In the genomic region with DNA sequence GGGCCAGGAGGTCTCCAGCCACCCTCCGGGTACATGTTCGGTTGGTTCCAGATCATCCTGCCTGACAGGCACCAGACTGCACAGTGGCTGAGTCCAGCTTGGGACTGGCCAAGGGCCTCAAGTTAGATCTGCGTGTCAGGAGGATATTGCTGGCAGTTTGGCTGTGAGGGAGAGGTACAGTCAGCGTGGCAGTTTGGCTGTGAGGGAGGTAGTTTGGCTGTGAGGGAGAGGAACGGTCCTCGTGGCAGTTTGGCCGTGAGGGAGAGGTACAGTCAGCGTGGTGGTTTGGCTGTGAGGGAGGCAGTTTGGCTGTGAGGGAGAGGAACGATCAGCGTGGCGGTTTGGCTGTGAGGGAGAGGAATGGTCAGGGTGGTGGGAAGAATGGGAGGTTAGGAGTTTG, we compare ENCODE assay signal across 23 cellular contexts. TPM values are rescaled to one million over a fixed set of nuclear protein-coding genes. Genes with fewer than 3 reads are reported as not detected.
A peak's percentile ranks its signal among the peaks of the same experiment; 100 is the strongest.
DNase-seq lines count a peak whose midpoint lies in the region; ATAC-seq, FAIRE-seq and TF ChIP-seq lines count a peak whose summit lies in the region.
"Had no signal": no experiment of that assay in that cellular context is flagged by ENCODE, and none has a peak within 500 bp of the region (broad histone marks: within the 10 kb centered on the region; RNA-seq: fewer than 3 reads in every experiment).

No MANE protein-coding gene starts in this region.

- no peak overlapping the region for H2BK12ac ChIP-seq in H1 (ENCODE audit: low read depth, low read length)

- H3K36me3 ChIP-seq in MG63, result no peaks in the 10 kb centered on the region
- peaks cover 0 to 10% (median under 1%) of the 10 kb centered on the region in 4 experiments; a peak in 3 of 8 replicates for H3K36me3 ChIP-seq in H1 (ENCODE audit: control insufficient read depth in 2 of 4, insufficient read depth in 4 of 4, low read length in 3 of 4)
- H3K36me3 ChIP-seq in neural progenitor cell, result no peaks in the 10 kb centered on the region
- H3K36me3 ChIP-seq: BE2C had no signal

- H3K27me3 ChIP-seq in MG63 (no peaks in the 10 kb centered on the region), H1 (replicated peaks in 1 of 4; ENCODE audit: control insufficient read depth in 3 of 4, extremely low read depth in 1 of 4, insufficient read depth in 3 of 4, low read length in 3 of 4) (no peaks in the 10 kb centered on the region), neural progenitor cell (no peaks in the 10 kb centered on the region)
- H3K27me3 ChIP-seq: BE2C had no signal

- POLR2A ChIA-PET in H1 (lab: Charles Lee; ENCODE audit: partially characterized antibody), result no interaction called here

- ATAC-seq in HG03571 (IDR thresholded peaks at IDR 0.05; ENCODE audit: unreplicated experiment), result no peak
- ATAC-seq: A549, GM12878, GM23338, HCT116 had no signal

- H2BK15ac ChIP-seq in H1 (ENCODE audit: low read length), result no peak overlapping the region

- peak; percentile 72 for DNase-seq in MG63
- no peak for DNase-seq in H1 (ENCODE audit: low read depth in 1 of 2, low spot score in 2 of 2)
- DNase-seq in neural progenitor cell (ENCODE audit: low spot score), result no peak
- DNase-seq in type B pancreatic cell (ENCODE audit: extremely low spot score, unreplicated experiment), result peak; percentile 36
- DNase-seq in CD1c-positive myeloid dendritic cell (ENCODE audit: extremely low spot score), result no peak
- no peak for DNase-seq in DMS114 treated with DMSO at 0.1 percent for 48 hours (lab: John Stamatoyannopoulos, UW; ENCODE audit: unreplicated experiment)
- DNase-seq: BE2C; CD4-positive, CD25-positive, alpha-beta regulatory T cell; DMS79; Kasumi-1; NCI-H1417; NCI-H187 treated with DMSO at 0.1 percent for 48 hours; NCI-H510A; NK-92 treated with Interleukin-12 subunit alpha and Interleukin-12 subunit beta, amount 100 ng/mL, for 24 hours; SHP77 treated with DMSO at 0.1 percent for 48 hours had no signal

- no peak for TF ChIP-seq RAD21 in H1 (IDR thresholded peaks at IDR 0.05 in 1 of 2, conservative IDR thresholded peaks at IDR 0.05 in 1 of 2; ENCODE audit: low read depth in 2 of 2, low read length in 2 of 2)

- peaks cover 0 to 6% of the 10 kb centered on the region in 2 experiments for H4K20me1 ChIP-seq in H1 (replicated peaks in 1 of 2; ENCODE audit: control insufficient read depth in 1 of 2, insufficient read depth in 2 of 2, low read length in 2 of 2)
- no peaks in the 10 kb centered on the region for H4K20me1 ChIP-seq in neural progenitor cell (ENCODE audit: low read depth)

- H3K9me3 Mint-ChIP-seq in neural progenitor cell (no peaks in the 10 kb centered on the region), type B pancreatic cell (no peaks in the 10 kb centered on the region)
- H3K9me3 Mint-ChIP-seq: GM23338 had no signal

- H3F3A ChIP-seq in neural progenitor cell (ENCODE audit: low read depth), result no peaks in the 10 kb centered on the region

- CTCF ChIA-PET in H1 (lab: Charles Lee; ENCODE audit: partially characterized antibody), result no interaction called here

- H3K4me2 ChIP-seq in H1 (ENCODE audit: insufficient read depth in 1 of 2, low read depth in 2 of 2, low read length in 2 of 2) (no peak overlapping the region), neural progenitor cell (no peak overlapping the region)
- H3K4me2 ChIP-seq: A549, GM23338 had no signal

- no peak for TF ChIP-seq EP300 in H1 (IDR thresholded peaks at IDR 0.05; ENCODE audit: borderline replicate concordance in 1 of 2, low read depth in 2 of 2, low read length in 2 of 2)

- H4K8ac ChIP-seq in H1 (ENCODE audit: extremely low read depth, insufficient read depth, low read length), result peak overlapping the region; percentile 16; the same call in 1 of the 2 replicates

- H3K4me1 Mint-ChIP-seq in neural progenitor cell (peaks cover 5% of the 10 kb centered on the region), type B pancreatic cell (ENCODE audit: unreplicated experiment) (no peaks in the 10 kb centered on the region)
- H3K4me1 Mint-ChIP-seq: GM23338 had no signal

- no peak overlapping the region for H2BK5ac ChIP-seq in H1 (ENCODE audit: low read depth, low read length)

- no peak overlapping the region for H4K5ac ChIP-seq in H1 (ENCODE audit: insufficient read length, low read depth, low read length)

- no peak overlapping the region for H2BK20ac ChIP-seq in H1 (ENCODE audit: low read length)

- no peak overlapping the region for H3K9ac ChIP-seq in H1 (replicated peaks in 1 of 4; ENCODE audit: extremely low read depth in 1 of 4, low read depth in 3 of 4, low read length in 3 of 4)
- H3K9ac ChIP-seq in neural progenitor cell, result no peak overlapping the region

- no peak overlapping the region for H2AFZ ChIP-seq in H1 (ENCODE audit: low read length)
- H2AFZ ChIP-seq in neural progenitor cell (replicated peaks), result no peak overlapping the region
- H2AFZ ChIP-seq: GM23338 had no signal

- H3K36me3 Mint-ChIP-seq in neural progenitor cell (peaks cover 5% of the 10 kb centered on the region), type B pancreatic cell (no peaks in the 10 kb centered on the region)
- H3K36me3 Mint-ChIP-seq: CD4-positive, CD25-positive, alpha-beta regulatory T cell had no signal

- H3K56ac ChIP-seq in H1 (replicated peaks; ENCODE audit: insufficient read length, low read depth, low read length), result no peak overlapping the region

- no peaks in the 10 kb centered on the region for H3K79me2 ChIP-seq in H1 (ENCODE audit: control insufficient read depth in 1 of 2, insufficient read depth in 2 of 2, low read length in 2 of 2)
- H3K79me2 ChIP-seq in neural progenitor cell (ENCODE audit: low read depth), result no peaks in the 10 kb centered on the region

- FAIRE-seq in H1 (lab: Jason Lieb, UNC), result no peak
- FAIRE-seq: A549, GM12878 had no signal

- no peak overlapping the region for H3K14ac ChIP-seq in H1 (ENCODE audit: insufficient read length)

- H3K9me3 ChIP-seq in MG63 (no peaks in the 10 kb centered on the region), H1 (ENCODE audit: insufficient read depth in 2 of 2, low read depth in 1 of 2, low read length in 1 of 2) (peaks cover 30 to 65% of the 10 kb centered on the region in 2 experiments), neural progenitor cell (ENCODE audit: low read depth) (no peaks in the 10 kb centered on the region)
- H3K9me3 ChIP-seq: A549, BE2C had no signal

- H3K27ac Mint-ChIP-seq in neural progenitor cell, result peak overlapping the region; percentile 35
- no peak overlapping the region for H3K27ac Mint-ChIP-seq in type B pancreatic cell
- H3K27ac Mint-ChIP-seq: CD4-positive, CD25-positive, alpha-beta regulatory T cell; GM23338 had no signal

- H3K27ac ChIP-seq in H1 (ENCODE audit: low read depth, low read length) (no peak overlapping the region), neural progenitor cell (no peak overlapping the region)
- H3K27ac ChIP-seq: A549, RWPE1, SK-N-MC had no signal

- no peaks in the 10 kb centered on the region for H3K4me1 ChIP-seq in H1 (replicated peaks in 1 of 4; ENCODE audit: control insufficient read depth in 3 of 4, insufficient read depth in 4 of 4, low read length in 3 of 4)
- no peaks in the 10 kb centered on the region for H3K4me1 ChIP-seq in neural progenitor cell
- H3K4me1 ChIP-seq: A549, BE2C had no signal

- TF ChIP-seq CTCF in H1 (IDR thresholded peaks at IDR 0.05; ENCODE audit: control extremely low read depth in 1 of 3, insufficient read depth in 1 of 3, low read depth in 1 of 3, low read length in 3 of 3), result no peak
- no peak for TF ChIP-seq CTCF in neural progenitor cell (IDR thresholded peaks at IDR 0.05)
- TF ChIP-seq CTCF in type B pancreatic cell (conservative IDR thresholded peaks at IDR 0.05), result no peak

- TF ChIP-seq POLR2A in H1 (IDR thresholded peaks at IDR 0.05; ENCODE audit: control extremely low read depth in 1 of 2, low read depth in 2 of 2, low read length in 2 of 2), result no peak

- no peak overlapping the region for H4K91ac ChIP-seq in H1 (replicated peaks; ENCODE audit: insufficient read length, low read length)

- no peak overlapping the region for H2BK120ac ChIP-seq in H1 (replicated peaks; ENCODE audit: low read depth, low read length)

- H3K4me3 Mint-ChIP-seq in neural progenitor cell (no peak overlapping the region), type B pancreatic cell (no peak overlapping the region)
- H3K4me3 Mint-ChIP-seq: CD4-positive, CD25-positive, alpha-beta regulatory T cell; GM23338 had no signal

- no peak overlapping the region for H3K23ac ChIP-seq in H1 (ENCODE audit: insufficient read length)

- no peak overlapping the region for H3K18ac ChIP-seq in H1 (ENCODE audit: extremely low read depth, low read length)

- H3K4ac ChIP-seq in H1 (replicated peaks; ENCODE audit: insufficient read length, low read depth, low read length), result no peak overlapping the region

- H3K79me1 ChIP-seq in H1 (ENCODE audit: low read depth, low read length), result no peaks in the 10 kb centered on the region; the same call in 1 of the 2 replicates

- H2AK5ac ChIP-seq in H1 (ENCODE audit: low read depth, low read length), result no peak overlapping the region

- WGBS in H1 (ENCODE audit: extremely low coverage in 1 of 2, insufficient coverage in 1 of 2, insufficient read length in 1 of 2, insufficient replicate concordance in 2 of 2, low coverage in 1 of 2, low lambda C conversion rate in 2 of 2, missing lambda C conversion rate in 1 of 2), 2 experiments, result 88% methylated on average over 11 of the region's 11 CpGs; no CpG with 5 or more reads in 1 of the 2 experiments

- H3K4me3 ChIP-seq in MG63, result no peak overlapping the region
- no peak overlapping the region for H3K4me3 ChIP-seq in H1 (ENCODE audit: extremely low read depth in 1 of 4, insufficient read depth in 2 of 4, low read depth in 3 of 4, low read length in 4 of 4)
- H3K4me3 ChIP-seq in neural progenitor cell, result no peak overlapping the region
- H3K4me3 ChIP-seq: A549, GM12878, GM23338, SK-N-MC had no signal

- H3K23me2 ChIP-seq in H1 (ENCODE audit: low read depth, low read length), result no peaks in the 10 kb centered on the region

- H3K27me3 Mint-ChIP-seq in neural progenitor cell (ENCODE audit: insufficient read depth, low read depth) (no peaks in the 10 kb centered on the region), type B pancreatic cell (peaks cover 4% of the 10 kb centered on the region)

TF ChIP-seq in H1, 55 proteins besides CTCF, POLR2A, EP300 and RAD21 (continues in another document):
- TF ChIP-seq CREB1 (IDR thresholded peaks at IDR 0.05) (no peak), BACH1 (IDR thresholded peaks at IDR 0.05; ENCODE audit: low read length) (no peak)

RNA-seq across cellular contexts. Expression of gene CACNA1B, which starts 39.0 kb away (rescaled TPM):
- not detected in 2 replicates for total RNA-seq in MG63 (2014; rRNA removed; shearing (Covaris generic); ENCODE audit: low replicate concordance)
- 5.1 and 5.7 TPM in 2 replicates for total RNA-seq in H1 (2021; fragmentation: NEBNext Ultra II Directional; extraction: Animal tissue kit (Norgen Biotek cat#: 25700))
- polyA plus RNA-seq in H1 (2011; rRNA removed), result 1.5 and 2.6 TPM in 2 replicates
- polyA plus RNA-seq in H1 (2011; cell fraction: cytosol; rRNA removed), result 1.3 TPM
- 7.9 TPM for polyA plus RNA-seq in H1 (2011; cell fraction: nucleus; rRNA removed)
- polyA plus RNA-seq in H1 (2012, experiment 1 of 2), result 1.6 to 2.3 TPM (median 2.0 TPM) in 4 replicates
- 0.79 TPM for polyA plus RNA-seq in H1 (2012, experiment 2 of 2)
- 2.8 TPM for polyA plus RNA-seq in H1 (2013, experiment 1 of 2)
- polyA plus RNA-seq in H1 (2013, experiment 2 of 2), result 2.8 TPM
- polyA minus RNA-seq in H1 (2011; rRNA and poly(A)+ RNA removed), result 7.0 and 8.0 TPM in 2 replicates
- polyA minus RNA-seq in H1 (2011; cell fraction: cytosol; rRNA and poly(A)+ RNA removed), result 2.8 TPM
- polyA minus RNA-seq in H1 (2011; cell fraction: nucleus; rRNA and poly(A)+ RNA removed), result 10.6 TPM
- total RNA-seq in neural progenitor cell (ENCODE audit: low replicate concordance), result 0.30 and 1.5 TPM in 2 replicates
- 2.4 and 3.2 TPM in 2 replicates for total RNA-seq in type B pancreatic cell (ENCODE audit: low replicate concordance)
- total RNA-seq: CD4-positive, CD25-positive, alpha-beta regulatory T cell; MCF 10A had no signal
- polyA plus RNA-seq: CD4-positive, CD25-positive, alpha-beta regulatory T cell had no signal

Comparison
In these comparisons a context has a peak if more than half of its experiments do, and no peak if none do; other contexts are left out.
1. DNase-seq: peak in MG63 (single experiment) and type B pancreatic cell (single experiment); none in H1 (0 of 2), neural progenitor cell (single experiment), CD1c-positive myeloid dendritic cell (single experiment) and DMS114 treated with DMSO at 0.1 percent for 48 hours (single experiment).